ENCODE assay signal across 8 cellular contexts in genomic region chr2:85468704-85469349, GRCh38. TPM values are rescaled to one million over a fixed set of nuclear protein-coding genes. Genes with fewer than 3 reads are reported as not detected.
DNase-seq lines count a peak whose midpoint lies in the region; ATAC-seq and TF ChIP-seq lines count a peak whose summit lies in the region.

No MANE protein-coding gene starts in this region.

- H3K4me3 Mint-ChIP-seq in CD8-positive, alpha-beta T cell: no peak overlapping the region

- H3K4ac ChIP-seq in trophoblast cell (ENCODE audit: low read depth, low read length): no peak overlapping the region

- H3K18ac ChIP-seq in trophoblast cell (ENCODE audit: low read length): no peak overlapping the region

- H3K79me1 ChIP-seq in trophoblast cell (ENCODE audit: low read length): no peaks in the 10 kb centered on the region

- WGBS in GM23248 (ENCODE audit: low coverage in 1 of 2, low lambda C conversion rate in 2 of 2, missing lambda C conversion rate in 2 of 2), 2 experiments: 80 to 81% methylated on average over 12 of the region's 12 CpGs
- no CpG with 5 or more reads among the region's 12 CpGs for WGBS in trophoblast cell (ENCODE audit: extremely low coverage, insufficient coverage, insufficient read length)

- H3K4me1 ChIP-seq in GM23248 (ENCODE audit: insufficient read depth) (peaks cover 15% of the 10 kb centered on the region), NT2/D1 (ENCODE audit: insufficient read depth, insufficient read length) (peaks cover 2% of the 10 kb centered on the region), trophoblast cell (ENCODE audit: control insufficient read depth in 1 of 2, insufficient read depth in 2 of 2, low read length in 2 of 2) (no peaks in the 10 kb centered on the region)
- H3K4me1 ChIP-seq in CD8-positive, alpha-beta T cell (ENCODE audit: insufficient read depth, low read length): peaks cover 5% of the 10 kb centered on the region

- no peaks in the 10 kb centered on the region for H3K9me2 ChIP-seq in GM23248 (ENCODE audit: insufficient read depth)

- H4K8ac ChIP-seq in trophoblast cell (ENCODE audit: low read depth, low read length): no peak overlapping the region

- H3K36me3 ChIP-seq in GM23248 (ENCODE audit: low read depth) (no peaks in the 10 kb centered on the region), NT2/D1 (ENCODE audit: insufficient read depth, insufficient read length, low read length) (no peaks in the 10 kb centered on the region), trophoblast cell (ENCODE audit: control insufficient read depth in 1 of 2, insufficient read depth in 2 of 2, low read length in 2 of 2) (no peaks in the 10 kb centered on the region)
- H3K36me3 ChIP-seq in CD8-positive, alpha-beta T cell (ENCODE audit: insufficient read depth, low read length): no peaks in the 10 kb centered on the region

- H4K12ac ChIP-seq in trophoblast cell (ENCODE audit: low read depth, low read length): no peak overlapping the region

- H3K14ac ChIP-seq in trophoblast cell (ENCODE audit: low read length): no peak overlapping the region

- POLR2A ChIA-PET in CD8-positive, alpha-beta T cell (lab: Charles Lee): interaction anchor here (0.9 kb wide), 1 partner anchor 70 kb away, joined by 4 read pairs; the partner anchor contains the start of gene MAT2A

- no peak overlapping the region for H3K4me2 ChIP-seq in GM23248 (ENCODE audit: unreplicated experiment)
- no peak overlapping the region for H3K4me2 ChIP-seq in trophoblast cell (ENCODE audit: low read length)

- no peaks in the 10 kb centered on the region for H3K9me3 Mint-ChIP-seq in CD8-positive, alpha-beta T cell

- H2BK12ac ChIP-seq in trophoblast cell (ENCODE audit: low read length): no peak overlapping the region

- H3K9ac ChIP-seq in GM23248: no peak overlapping the region
- H3K9ac ChIP-seq in NT2/D1 (ENCODE audit: insufficient read length, low read depth): no peak overlapping the region
- H3K9ac ChIP-seq in trophoblast cell (ENCODE audit: low read length): no peak overlapping the region

- no peak overlapping the region for H2BK120ac ChIP-seq in trophoblast cell (ENCODE audit: insufficient read depth, low read length, poor library complexity)

- H3K36me3 Mint-ChIP-seq in CD8-positive, alpha-beta T cell: no peaks in the 10 kb centered on the region

- in situ Hi-C loops in GM23248 (cut with MboI): no loop called here

- H2AFZ ChIP-seq in GM23248: peak overlapping the region; percentile 65
- no peak overlapping the region for H2AFZ ChIP-seq in trophoblast cell (ENCODE audit: insufficient read depth, low read length, poor library complexity)

- H3K23ac ChIP-seq in trophoblast cell (ENCODE audit: low read length): no peak overlapping the region

- no peak for TF ChIP-seq CTCF in fibroblast of the aortic adventitia (IDR thresholded peaks at IDR 0.05; ENCODE audit: insufficient read depth, low read length)
- TF ChIP-seq CTCF in CD8-positive, alpha-beta T cell (IDR thresholded peaks at IDR 0.05): no peak

- peaks cover 5% of the 10 kb centered on the region for H3K4me1 Mint-ChIP-seq in CD8-positive, alpha-beta T cell (ENCODE audit: low read depth)

- no peak overlapping the region for H4K91ac ChIP-seq in trophoblast cell (ENCODE audit: low read depth, low read length)

- H3K4me3 ChIP-seq in GM23248 (no peak overlapping the region), NT2/D1 (ENCODE audit: insufficient read length, low read depth) (no peak overlapping the region), fibroblast of the aortic adventitia (ENCODE audit: low read depth, low read length) (no peak overlapping the region), trophoblast cell (ENCODE audit: low read depth, low read length) (no peak overlapping the region)
- no peak overlapping the region for H3K4me3 ChIP-seq in CD8-positive, alpha-beta T cell (ENCODE audit: low read depth, low read length)

- no peak overlapping the region for H3K27ac Mint-ChIP-seq in CD8-positive, alpha-beta T cell

- no peak overlapping the region for H2BK5ac ChIP-seq in trophoblast cell (ENCODE audit: low read depth, low read length, poor library complexity)

- CTCF ChIA-PET in CD8-positive, alpha-beta T cell (lab: Charles Lee): no interaction called here

- H3F3A ChIP-seq in GM23248 (ENCODE audit: insufficient read depth): no peaks in the 10 kb centered on the region

- no peak for ATAC-seq in HG03439 (IDR thresholded peaks at IDR 0.05; ENCODE audit: unreplicated experiment)
- ATAC-seq in CD8-positive, alpha-beta T cell: no peak

- H3K27me3 Mint-ChIP-seq in CD8-positive, alpha-beta T cell (ENCODE audit: low read depth): no peaks in the 10 kb centered on the region

- no peaks in the 10 kb centered on the region for H3K9me3 ChIP-seq in GM23248 (ENCODE audit: low read depth)
- no peaks in the 10 kb centered on the region for H3K9me3 ChIP-seq in NT2/D1 (ENCODE audit: insufficient read depth, low read length)
- peaks cover 1% of the 10 kb centered on the region for H3K9me3 ChIP-seq in trophoblast cell (ENCODE audit: insufficient read depth, low read depth, low read length)
- H3K9me3 ChIP-seq in CD8-positive, alpha-beta T cell (ENCODE audit: low read length): no peaks in the 10 kb centered on the region

- intact Hi-C loops in CD8-positive, alpha-beta T cell (cut with DNase I, micrococcal nuclease): no loop called here

- DNase-seq in GM23248 (peak; percentile 65), NT2/D1 (ENCODE audit: low read depth, low spot score) (peak; percentile 82), fibroblast of the aortic adventitia (ENCODE audit: low read depth) (peak; percentile 84), trophoblast cell (peak; percentile 85 to 92), T-helper 2 cell (no peak), NCI-H2171 (lab: John Stamatoyannopoulos, UW) (no peak)
- DNase-seq in CD8-positive, alpha-beta T cell: no peak

- no peaks in the 10 kb centered on the region for H4K20me1 ChIP-seq in GM23248 (ENCODE audit: insufficient read depth)

- H3K27me3 ChIP-seq in GM23248 (replicated peaks; ENCODE audit: insufficient read depth) (no peaks in the 10 kb centered on the region), NT2/D1 (ENCODE audit: insufficient read depth, insufficient read length) (no peaks in the 10 kb centered on the region), trophoblast cell (ENCODE audit: insufficient read depth, low read length) (no peaks in the 10 kb centered on the region)
- no peaks in the 10 kb centered on the region for H3K27me3 ChIP-seq in CD8-positive, alpha-beta T cell (ENCODE audit: insufficient read depth, low read length)

- no peaks in the 10 kb centered on the region for H3K79me2 ChIP-seq in GM23248 (ENCODE audit: insufficient read depth)
- no peaks in the 10 kb centered on the region for H3K79me2 ChIP-seq in trophoblast cell (ENCODE audit: control insufficient read depth, insufficient read depth, low read length, poor library complexity)

- no peak overlapping the region for H3K27ac ChIP-seq in GM23248
- no peak overlapping the region for H3K27ac ChIP-seq in trophoblast cell (ENCODE audit: low read depth, low read length)
- no peak overlapping the region for H3K27ac ChIP-seq in CD8-positive, alpha-beta T cell (ENCODE audit: low read depth, low read length)

- no peak overlapping the region for H2AK5ac ChIP-seq in trophoblast cell (ENCODE audit: low read length)

RNA-seq across cellular contexts. Expression of gene SH2D6, which starts 50.3 kb away (rescaled TPM):
- total RNA-seq in GM23248 (2014; rRNA removed; shearing (Covaris generic)): not detected in 2 replicates
- 0.31 TPM in 1 of 2 replicates, not detected in the other for polyA plus RNA-seq in GM23248 (2016; fragmentation: Nextera tagmentation; extraction: Ambion mirVana)
- total RNA-seq in fibroblast of the aortic adventitia (ENCODE audit: low replicate concordance): 0.27 TPM in 1 of 2 replicates, not detected in the other
- 0.14 and 0.17 TPM in 2 replicates for polyA plus RNA-seq in trophoblast cell (2013)
- total RNA-seq in CD8-positive, alpha-beta T cell: under 1 TPM; 0.33 to 0.44 TPM

RNA-seq across cellular contexts. Expression of gene CAPG, which starts 58.7 kb away (rescaled TPM):
- 223 and 249 TPM in 2 replicates for total RNA-seq in GM23248 (2014; rRNA removed; shearing (Covaris generic))
- 346 and 384 TPM in 2 replicates for polyA plus RNA-seq in GM23248 (2016; fragmentation: Nextera tagmentation; extraction: Ambion mirVana)
- 131 and 144 TPM in 2 replicates for total RNA-seq in fibroblast of the aortic adventitia (ENCODE audit: low replicate concordance)
- 242 and 243 TPM in 2 replicates for polyA plus RNA-seq in trophoblast cell (2013)
- total RNA-seq in CD8-positive, alpha-beta T cell: 1 to 10 TPM; 2.4 to 3.6 TPM

Comparison
In these comparisons a context has a peak if more than half of its experiments do, and no peak if none do; other contexts are left out.
1. DNase-seq: peak in GM23248 (single experiment), NT2/D1 (single experiment), fibroblast of the aortic adventitia (single experiment) and trophoblast cell (2 of 2); none in T-helper 2 cell (0 of 5), CD8-positive, alpha-beta T cell (0 of 7) and NCI-H2171 (single experiment).
2. RNA of gene CAPG, which starts 58.7 kb away (total RNA-seq): 223 to 249 TPM in GM23248 and 131 to 144 TPM in fibroblast of the aortic adventitia; 2.4 to 3.6 TPM in CD8-positive, alpha-beta T cell; every median in the first group is over 10 times any median in the second.